Comparison of ENCODE assay signal across 15 cellular contexts in the genomic region with DNA sequence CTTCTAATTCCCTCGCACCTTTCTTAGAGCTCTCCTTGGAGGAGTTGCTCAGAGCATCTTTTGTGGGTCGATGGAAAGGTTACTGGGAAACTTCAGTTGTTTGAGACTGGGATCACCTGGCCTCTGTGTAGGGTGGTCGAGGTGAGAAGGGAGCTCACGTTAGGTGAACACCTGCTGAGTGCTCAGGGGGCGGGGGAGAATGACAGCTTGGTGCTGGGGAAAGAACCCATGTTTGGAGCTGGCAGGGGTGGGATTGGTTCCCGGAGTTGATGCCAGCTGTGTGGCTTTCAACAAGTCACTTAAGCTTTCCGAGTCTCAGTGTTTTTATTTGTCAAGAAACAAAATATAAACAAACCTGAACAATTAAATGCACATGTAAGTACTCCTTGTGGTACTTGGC.
DNase-seq lines count a peak whose midpoint lies in the region; ATAC-seq and TF ChIP-seq lines count a peak whose summit lies in the region.
"Had no signal": no experiment of that assay in that cellular context is flagged by ENCODE, and none has a peak within 500 bp of the region (broad histone marks: within the 10 kb centered on the region; RNA-seq: fewer than 3 reads in every experiment).

No MANE protein-coding gene starts in this region.

- H3K36me3 ChIP-seq in lower lobe of right lung: no peaks in the 10 kb centered on the region
- peaks cover 2% of the 10 kb centered on the region; the same call in 1 of the 2 replicates for H3K36me3 ChIP-seq in SJCRH30

- H3K4me1 ChIP-seq in lower lobe of right lung (no peaks in the 10 kb centered on the region), SJCRH30 (peaks cover 27% of the 10 kb centered on the region)

- ATAC-seq in lower lobe of right lung: no peak
- no peak for ATAC-seq in sciatic nerve
- ATAC-seq in HG03439 (IDR thresholded peaks at IDR 0.05; ENCODE audit: unreplicated experiment): no peak
- ATAC-seq: K562 had no signal

- H3K36me3 Mint-ChIP-seq in immature natural killer cell: no peaks in the 10 kb centered on the region

- DNase-seq in DMS79 treated with DMSO at 0.1 percent for 48 hours (lab: John Stamatoyannopoulos, UW): peak; percentile 82
- peak; percentile 53 for DNase-seq in NCI-H446 treated with DMSO at 0.1 percent for 48 hours (lab: John Stamatoyannopoulos, UW)
- DNase-seq in lower lobe of right lung: peak; percentile 24
- peak; percentile 46 for DNase-seq in sciatic nerve (ENCODE audit: low spot score)
- no peak for DNase-seq in immature natural killer cell
- DNase-seq in SJCRH30: no peak
- DNase-seq: GOT3, NCI-H1105 treated with DMSO at 0.1 percent for 48 hours, NCI-H1694 treated with DMSO at 0.1 percent for 48 hours, NCI-H524, NCI-H82, OCI-M1, SIG-M5 had no signal

- no peak overlapping the region for H3K27ac Mint-ChIP-seq in immature natural killer cell

- no peak overlapping the region for H3K4me3 ChIP-seq in lower lobe of right lung
- H3K4me3 ChIP-seq in SJCRH30: no peak overlapping the region
- H3K4me3 ChIP-seq: K562 had no signal

- TF ChIP-seq CTCF in lower lobe of right lung (IDR thresholded peaks at IDR 0.05): no peak

- no peaks in the 10 kb centered on the region for H3K9me3 Mint-ChIP-seq in immature natural killer cell

- no peak overlapping the region for H3K4me3 Mint-ChIP-seq in immature natural killer cell

- intact Hi-C loops in lower lobe of right lung (cut with DNase I) (no loop called here), sciatic nerve (cut with DNase I) (no loop called here)

- H3K4me1 Mint-ChIP-seq in immature natural killer cell: no peaks in the 10 kb centered on the region

- H3K27ac ChIP-seq in lower lobe of right lung (no peak overlapping the region), SJCRH30 (no peak overlapping the region)

- H3K27me3 ChIP-seq in lower lobe of right lung (ENCODE audit: low read depth) (no peaks in the 10 kb centered on the region), SJCRH30 (no peaks in the 10 kb centered on the region)

- H3K9me3 ChIP-seq in lower lobe of right lung (no peaks in the 10 kb centered on the region), SJCRH30 (replicated peaks) (no peaks in the 10 kb centered on the region)

- peaks cover 0 to 3% (median 0%) of the 10 kb centered on the region in 3 donors for H3K27me3 Mint-ChIP-seq in immature natural killer cell (ENCODE audit: low read depth in 3 of 3)

Comparison
In these comparisons a context has a peak if more than half of its experiments do, and no peak if none do; other contexts are left out.
1. DNase-seq: peak in DMS79 treated with DMSO at 0.1 percent for 48 hours (single experiment), NCI-H446 treated with DMSO at 0.1 percent for 48 hours (single experiment), lower lobe of right lung (single experiment) and sciatic nerve (single experiment); none in immature natural killer cell (0 of 3) and SJCRH30 (0 of 2).